ENCODE assay signal across 1 cellular context in the genomic region with DNA sequence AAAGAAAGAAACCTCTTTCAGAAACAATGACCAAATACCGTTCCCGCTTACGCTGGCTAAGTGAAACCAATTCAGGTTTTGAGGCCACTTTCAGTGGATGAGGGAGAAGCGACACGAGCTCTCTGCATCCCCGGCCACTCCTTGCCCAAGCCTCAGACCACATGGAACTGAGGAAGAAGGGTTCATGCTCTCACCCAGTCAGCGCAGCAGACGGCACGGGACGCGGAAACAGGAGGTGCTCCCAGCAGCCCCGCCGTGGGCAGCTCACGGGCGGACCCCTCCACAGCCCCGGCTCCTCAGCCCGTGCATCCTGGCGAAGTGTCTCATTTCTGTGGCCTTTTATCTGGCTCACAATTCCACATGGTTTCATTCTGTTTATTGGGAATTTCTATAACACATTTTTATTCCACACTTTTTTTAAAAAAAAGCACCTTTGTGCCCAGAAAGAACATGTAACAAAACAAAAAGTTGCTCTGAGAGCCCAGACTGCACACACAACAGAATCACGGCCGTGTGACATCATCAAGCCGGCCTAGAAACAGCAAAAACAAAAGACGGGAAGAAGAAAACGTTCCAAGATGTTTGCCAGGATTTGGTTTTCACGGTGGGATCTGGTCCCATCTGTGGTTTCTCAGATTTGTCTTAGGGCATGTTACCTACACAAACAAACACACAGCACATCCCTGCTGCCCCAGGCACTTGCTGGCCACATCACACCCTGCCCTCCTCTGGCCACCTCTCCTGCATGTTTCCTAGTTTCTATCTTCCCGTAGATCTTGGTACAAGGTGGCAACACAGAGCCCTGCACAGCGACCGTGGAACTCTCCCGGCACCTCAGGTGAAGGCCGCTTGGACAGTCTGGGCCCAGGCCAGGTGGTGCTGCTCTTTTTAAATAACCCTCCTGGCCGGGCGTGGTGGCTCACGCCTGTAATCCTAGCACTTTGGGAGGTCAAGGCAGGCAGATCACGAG.
TF ChIP-seq lines count a peak whose summit lies in the region.

No MANE protein-coding gene starts in this region.

TF ChIP-seq in WTC11, 78 proteins besides CTCF, POLR2A, EP300 and RAD21 (continued from another document):
- TF ChIP-seq, protein P1, sequence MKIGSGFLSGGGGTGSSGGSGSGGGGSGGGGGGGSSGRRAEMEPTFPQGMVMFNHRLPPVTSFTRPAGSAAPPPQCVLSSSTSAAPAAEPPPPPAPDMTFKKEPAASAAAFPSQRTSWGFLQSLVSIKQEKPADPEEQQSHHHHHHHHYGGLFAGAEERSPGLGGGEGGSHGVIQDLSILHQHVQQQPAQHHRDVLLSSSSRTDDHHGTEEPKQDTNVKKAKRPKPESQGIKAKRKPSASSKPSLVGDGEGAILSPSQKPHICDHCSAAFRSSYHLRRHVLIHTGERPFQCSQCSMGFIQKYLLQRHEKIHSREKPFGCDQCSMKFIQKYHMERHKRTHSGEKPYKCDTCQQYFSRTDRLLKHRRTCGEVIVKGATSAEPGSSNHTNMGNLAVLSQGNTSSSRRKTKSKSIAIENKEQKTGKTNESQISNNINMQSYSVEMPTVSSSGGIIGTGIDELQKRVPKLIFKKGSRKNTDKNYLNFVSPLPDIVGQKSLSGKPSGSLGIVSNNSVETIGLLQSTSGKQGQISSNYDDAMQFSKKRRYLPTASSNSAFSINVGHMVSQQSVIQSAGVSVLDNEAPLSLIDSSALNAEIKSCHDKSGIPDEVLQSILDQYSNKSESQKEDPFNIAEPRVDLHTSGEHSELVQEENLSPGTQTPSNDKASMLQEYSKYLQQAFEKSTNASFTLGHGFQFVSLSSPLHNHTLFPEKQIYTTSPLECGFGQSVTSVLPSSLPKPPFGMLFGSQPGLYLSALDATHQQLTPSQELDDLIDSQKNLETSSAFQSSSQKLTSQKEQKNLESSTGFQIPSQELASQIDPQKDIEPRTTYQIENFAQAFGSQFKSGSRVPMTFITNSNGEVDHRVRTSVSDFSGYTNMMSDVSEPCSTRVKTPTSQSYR (CRISPR knock-in tag; IDR thresholded peaks at IDR 0.05): no peak
- TF ChIP-seq, protein P2, sequence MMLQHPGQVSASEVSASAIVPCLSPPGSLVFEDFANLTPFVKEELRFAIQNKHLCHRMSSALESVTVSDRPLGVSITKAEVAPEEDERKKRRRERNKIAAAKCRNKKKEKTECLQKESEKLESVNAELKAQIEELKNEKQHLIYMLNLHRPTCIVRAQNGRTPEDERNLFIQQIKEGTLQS (CRISPR knock-in tag; conservative IDR thresholded peaks at IDR 0.05): no peak
- no peak for TF ChIP-seq SMAD3 (CRISPR knock-in tag; IDR thresholded peaks at IDR 0.05; ENCODE audit: borderline replicate concordance)
- TF ChIP-seq FOXP1 (CRISPR knock-in tag; IDR thresholded peaks at IDR 0.05; ENCODE audit: borderline replicate concordance): no peak
- TF ChIP-seq PRRX2 (CRISPR knock-in tag; IDR thresholded peaks at IDR 0.05): no peak
- TF ChIP-seq, protein P3, sequence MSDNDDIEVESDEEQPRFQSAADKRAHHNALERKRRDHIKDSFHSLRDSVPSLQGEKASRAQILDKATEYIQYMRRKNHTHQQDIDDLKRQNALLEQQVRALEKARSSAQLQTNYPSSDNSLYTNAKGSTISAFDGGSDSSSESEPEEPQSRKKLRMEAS (CRISPR knock-in tag; IDR thresholded peaks at IDR 0.05): no peak
- TF ChIP-seq, protein P4, sequence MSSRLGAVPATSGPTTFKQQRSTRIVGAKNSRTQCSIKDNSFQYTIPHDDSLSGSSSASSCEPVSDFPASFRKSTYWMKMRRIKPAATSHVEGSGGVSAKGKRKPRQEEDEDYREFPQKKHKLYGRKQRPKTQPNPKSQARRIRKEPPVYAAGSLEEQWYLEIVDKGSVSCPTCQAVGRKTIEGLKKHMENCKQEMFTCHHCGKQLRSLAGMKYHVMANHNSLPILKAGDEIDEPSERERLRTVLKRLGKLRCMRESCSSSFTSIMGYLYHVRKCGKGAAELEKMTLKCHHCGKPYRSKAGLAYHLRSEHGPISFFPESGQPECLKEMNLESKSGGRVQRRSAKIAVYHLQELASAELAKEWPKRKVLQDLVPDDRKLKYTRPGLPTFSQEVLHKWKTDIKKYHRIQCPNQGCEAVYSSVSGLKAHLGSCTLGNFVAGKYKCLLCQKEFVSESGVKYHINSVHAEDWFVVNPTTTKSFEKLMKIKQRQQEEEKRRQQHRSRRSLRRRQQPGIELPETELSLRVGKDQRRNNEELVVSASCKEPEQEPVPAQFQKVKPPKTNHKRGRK (CRISPR knock-in tag; IDR thresholded peaks at IDR 0.05; ENCODE audit: borderline replicate concordance): no peak
- TF ChIP-seq, protein P5, sequence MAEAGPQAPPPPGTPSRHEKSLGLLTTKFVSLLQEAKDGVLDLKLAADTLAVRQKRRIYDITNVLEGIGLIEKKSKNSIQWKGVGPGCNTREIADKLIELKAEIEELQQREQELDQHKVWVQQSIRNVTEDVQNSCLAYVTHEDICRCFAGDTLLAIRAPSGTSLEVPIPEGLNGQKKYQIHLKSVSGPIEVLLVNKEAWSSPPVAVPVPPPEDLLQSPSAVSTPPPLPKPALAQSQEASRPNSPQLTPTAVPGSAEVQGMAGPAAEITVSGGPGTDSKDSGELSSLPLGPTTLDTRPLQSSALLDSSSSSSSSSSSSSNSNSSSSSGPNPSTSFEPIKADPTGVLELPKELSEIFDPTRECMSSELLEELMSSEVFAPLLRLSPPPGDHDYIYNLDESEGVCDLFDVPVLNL (CRISPR knock-in tag; IDR thresholded peaks at IDR 0.05; ENCODE audit: borderline replicate concordance, low read depth): no peak
- TF ChIP-seq ATF1 (CRISPR knock-in tag; IDR thresholded peaks at IDR 0.05): no peak
- no peak for TF ChIP-seq GABPB1 (CRISPR knock-in tag; IDR thresholded peaks at IDR 0.05)
- TF ChIP-seq, protein P6, sequence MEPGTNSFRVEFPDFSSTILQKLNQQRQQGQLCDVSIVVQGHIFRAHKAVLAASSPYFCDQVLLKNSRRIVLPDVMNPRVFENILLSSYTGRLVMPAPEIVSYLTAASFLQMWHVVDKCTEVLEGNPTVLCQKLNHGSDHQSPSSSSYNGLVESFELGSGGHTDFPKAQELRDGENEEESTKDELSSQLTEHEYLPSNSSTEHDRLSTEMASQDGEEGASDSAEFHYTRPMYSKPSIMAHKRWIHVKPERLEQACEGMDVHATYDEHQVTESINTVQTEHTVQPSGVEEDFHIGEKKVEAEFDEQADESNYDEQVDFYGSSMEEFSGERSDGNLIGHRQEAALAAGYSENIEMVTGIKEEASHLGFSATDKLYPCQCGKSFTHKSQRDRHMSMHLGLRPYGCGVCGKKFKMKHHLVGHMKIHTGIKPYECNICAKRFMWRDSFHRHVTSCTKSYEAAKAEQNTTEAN (CRISPR knock-in tag; IDR thresholded peaks at IDR 0.05): no peak
